ENCODE assay signal across 1 cellular context in genomic region chr3:187708696-187709095, GRCh38.
TF ChIP-seq lines count a peak whose summit lies in the region.

No MANE protein-coding gene starts in this region.

TF ChIP-seq in HepG2, 621 proteins besides CTCF, POLR2A, EP300 and RAD21:
- TF ChIP-seq ZNF572 (CRISPR knock-in tag; IDR thresholded peaks at IDR 0.05) = no peak
- no peak for TF ChIP-seq ZNF34 (CRISPR knock-in tag; IDR thresholded peaks at IDR 0.05; ENCODE audit: borderline replicate concordance)
- TF ChIP-seq MAFK (conservative IDR thresholded peaks at IDR 0.05 in 1 of 2, IDR thresholded peaks at IDR 0.05 in 1 of 2; ENCODE audit: low read length in 2 of 2) = 0 out of 4 replicates have a peak, but pooled peaks of 1 of the 2 experiments have one; percentile 5
- no peak for TF ChIP-seq KDM5A (IDR thresholded peaks at IDR 0.05; ENCODE audit: borderline replicate concordance, low read length)
- no peak for TF ChIP-seq IRF9 (CRISPR knock-in tag; IDR thresholded peaks at IDR 0.05; ENCODE audit: borderline replicate concordance)
- no peak for TF ChIP-seq GATAD1 (CRISPR knock-in tag; IDR thresholded peaks at IDR 0.05)
- TF ChIP-seq ZNF775 (CRISPR knock-in tag; IDR thresholded peaks at IDR 0.05; ENCODE audit: borderline replicate concordance) = no peak
- TF ChIP-seq ZBTB42 (CRISPR knock-in tag; IDR thresholded peaks at IDR 0.05) = no peak
- no peak for TF ChIP-seq SIX1 (CRISPR knock-in tag; IDR thresholded peaks at IDR 0.05; ENCODE audit: borderline replicate concordance)
